ENCODE assay signal across 8 cellular contexts in genomic region chr16:67667434-67667816, GRCh38. TPM values are rescaled to one million over a fixed set of nuclear protein-coding genes. Genes with fewer than 3 reads are reported as not detected.
A peak's percentile ranks its signal among the peaks of the same experiment; 100 is the strongest.
DNase-seq lines count a peak whose midpoint lies in the region; ATAC-seq and TF ChIP-seq lines count a peak whose summit lies in the region.

No MANE protein-coding gene starts in this region.

- H4K20me1 ChIP-seq in neural progenitor cell (ENCODE audit: low read depth) = peaks cover 42% of the 10 kb centered on the region

- H3K9ac ChIP-seq in duodenal mucosa (ENCODE audit: low read depth in 1 of 2, low read length in 2 of 2) (no peak overlapping the region), neural progenitor cell (no peak overlapping the region)

- H3K4me1 ChIP-seq in duodenal mucosa (ENCODE audit: control insufficient read depth in 1 of 2, insufficient read depth in 2 of 2, low read length in 2 of 2) (peaks cover 11 to 24% of the 10 kb centered on the region in 2 donors), neural progenitor cell (peaks cover 13% of the 10 kb centered on the region)

- no peak overlapping the region for H3K27ac Mint-ChIP-seq in neural progenitor cell

- H3K4me2 ChIP-seq in neural progenitor cell = peak overlapping the region; percentile 91

- no peaks in the 10 kb centered on the region for H3K79me2 ChIP-seq in neural progenitor cell (ENCODE audit: low read depth)

- H3F3A ChIP-seq in neural progenitor cell (ENCODE audit: low read depth) = peaks cover 18% of the 10 kb centered on the region

- H3K27ac ChIP-seq in duodenal mucosa (ENCODE audit: low read depth, low read length) = no peak overlapping the region
- H3K27ac ChIP-seq in neural progenitor cell = no peak overlapping the region

- peak overlapping the region; percentile 84 for H3K4me3 Mint-ChIP-seq in neural progenitor cell

- TF ChIP-seq CTCF in BJ (IDR thresholded peaks at IDR 0.05; ENCODE audit: insufficient read depth, low read depth, low read length) (no peak), neural progenitor cell (IDR thresholded peaks at IDR 0.05) (no peak)

- POLR2A ChIA-PET in BJ (lab: Charles Lee) = interaction anchor here (1.3 kb wide), 1 partner anchor 146 kb away, joined by 6 read pairs; no protein-coding TSS in a partner anchor

- in situ Hi-C loops in ACHN (cut with HindIII; ENCODE audit: low pct_ligation_motif_present, low pct_unique_long_range_greater_than_20kb, low sequenced_read_pairs) = no loop called here

- peaks cover 27% of the 10 kb centered on the region for H3K4me1 Mint-ChIP-seq in neural progenitor cell

- no peak for DNase-seq in BJ (ENCODE audit: low read depth)
- DNase-seq in Jurkat, Clone E6-1 (ENCODE audit: low read depth, low spot score) = no peak
- no peak for DNase-seq in neural progenitor cell (ENCODE audit: low spot score)
- DNase-seq in NCI-H2196 treated with DMSO at 0.1 percent for 48 hours (lab: John Stamatoyannopoulos, UW; ENCODE audit: unreplicated experiment) = no peak
- DNase-seq in ACHN = no peak

- H3K9me3 ChIP-seq in duodenal mucosa (ENCODE audit: control insufficient read depth in 1 of 2, low read length in 2 of 2) (no peaks in the 10 kb centered on the region), neural progenitor cell (ENCODE audit: low read depth) (no peaks in the 10 kb centered on the region)

- H3K27me3 ChIP-seq in BJ (ENCODE audit: control insufficient read depth, insufficient read depth, low read length) (no peaks in the 10 kb centered on the region), duodenal mucosa (ENCODE audit: control insufficient read depth in 1 of 2, insufficient read depth in 2 of 2, low read length in 2 of 2) (no peaks in the 10 kb centered on the region), neural progenitor cell (peaks cover 5% of the 10 kb centered on the region)

- H3K36me3 Mint-ChIP-seq in neural progenitor cell = peaks cover 10% of the 10 kb centered on the region

- ATAC-seq in GM19324 (IDR thresholded peaks at IDR 0.05; ENCODE audit: low FRiP score, unreplicated experiment) = no peak
- no peak for ATAC-seq in GM18868 (IDR thresholded peaks at IDR 0.05; ENCODE audit: unreplicated experiment)

- H3K9me3 Mint-ChIP-seq in neural progenitor cell = no peaks in the 10 kb centered on the region

- CTCF ChIA-PET in BJ (lab: Yijun Ruan, JAX) = interaction anchor here (0.7 to 12.1 kb wide), 38 partner anchors 9 to 262 kb away, joined by 3 to 208 read pairs (median 5); partner anchors contain the start of genes ATP6V0D1, CARMIL2, CTCF and NRN1L

- no peak overlapping the region for H2AFZ ChIP-seq in neural progenitor cell (replicated peaks)

- H3K27me3 Mint-ChIP-seq in neural progenitor cell (ENCODE audit: insufficient read depth, low read depth) = peaks cover 7% of the 10 kb centered on the region

- H3K36me3 ChIP-seq in BJ (ENCODE audit: control insufficient read depth, insufficient read depth, low read length) = peaks cover 8% of the 10 kb centered on the region
- H3K36me3 ChIP-seq in duodenal mucosa (ENCODE audit: control insufficient read depth in 1 of 2, insufficient read depth in 2 of 2, low read length in 2 of 2) = no peaks in the 10 kb centered on the region
- no peaks in the 10 kb centered on the region for H3K36me3 ChIP-seq in neural progenitor cell

- H3K4me3 ChIP-seq in BJ (ENCODE audit: low read depth, low read length) = peak overlapping the region; percentile 66; the same call in 1 of the 2 replicates
- H3K4me3 ChIP-seq in Jurkat, Clone E6-1 (ENCODE audit: low read length) = peak overlapping the region; percentile 62
- peak overlapping the region; percentile 74 to 82 for H3K4me3 ChIP-seq in duodenal mucosa (ENCODE audit: low read depth in 1 of 2, low read length in 2 of 2)
- H3K4me3 ChIP-seq in neural progenitor cell = peak overlapping the region; percentile 90

RNA-seq across cellular contexts. Expression of gene C16orf86, which starts 0.8 kb away (rescaled TPM):
- 0.87 and 1.5 TPM in 2 replicates for polyA plus RNA-seq in BJ (2011; rRNA removed)
- 0.43 TPM in 1 of 2 replicates, not detected in the other for polyA minus RNA-seq in BJ (2011; rRNA and poly(A)+ RNA removed)
- polyA plus RNA-seq in Jurkat, Clone E6-1 (2012; ENCODE audit: insufficient read depth, insufficient read length) = 2.6 TPM
- 0.24 and 6.0 TPM in 2 replicates for total RNA-seq in neural progenitor cell (ENCODE audit: low replicate concordance)

RNA-seq across cellular contexts. Expression of gene ENKD1, which starts 0.9 kb away (rescaled TPM):
- polyA plus RNA-seq in BJ (2011; rRNA removed) = 7.6 and 10.9 TPM in 2 replicates
- 1.7 and 2.7 TPM in 2 replicates for polyA minus RNA-seq in BJ (2011; rRNA and poly(A)+ RNA removed)
- 21.7 TPM for polyA plus RNA-seq in Jurkat, Clone E6-1 (2012; ENCODE audit: insufficient read depth, insufficient read length)
- 6.9 and 18.7 TPM in 2 replicates for total RNA-seq in neural progenitor cell (ENCODE audit: low replicate concordance)

RNA-seq across cellular contexts. Expression of gene PARD6A, which starts 6.7 kb away (rescaled TPM):
- polyA plus RNA-seq in BJ (2011; rRNA removed) = 0.86 and 0.88 TPM in 2 replicates
- polyA minus RNA-seq in BJ (2011; rRNA and poly(A)+ RNA removed) = 0.21 TPM in 1 of 2 replicates, not detected in the other
- polyA plus RNA-seq in Jurkat, Clone E6-1 (2012; ENCODE audit: insufficient read depth, insufficient read length) = 17.1 TPM
- total RNA-seq in neural progenitor cell (ENCODE audit: low replicate concordance) = 2.7 and 8.7 TPM in 2 replicates

RNA-seq across cellular contexts. Expression of gene ACD, which starts 7.4 kb away (rescaled TPM):
- 14.1 and 29.5 TPM in 2 replicates for polyA plus RNA-seq in BJ (2011; rRNA removed)
- polyA minus RNA-seq in BJ (2011; rRNA and poly(A)+ RNA removed) = 14.4 and 17.2 TPM in 2 replicates
- 76.5 TPM for polyA plus RNA-seq in Jurkat, Clone E6-1 (2012; ENCODE audit: insufficient read depth, insufficient read length)
- 11.5 and 31.7 TPM in 2 replicates for total RNA-seq in neural progenitor cell (ENCODE audit: low replicate concordance)

RNA-seq across cellular contexts. Expression of gene CARMIL2, which starts 22.5 kb away (rescaled TPM):
- 0.18 and 0.23 TPM in 2 replicates for polyA plus RNA-seq in BJ (2011; rRNA removed)
- 0.19 and 0.93 TPM in 2 replicates for polyA minus RNA-seq in BJ (2011; rRNA and poly(A)+ RNA removed)
- 165 TPM for polyA plus RNA-seq in Jurkat, Clone E6-1 (2012; ENCODE audit: insufficient read depth, insufficient read length)
- 14.5 and 18.2 TPM in 2 replicates for total RNA-seq in neural progenitor cell (ENCODE audit: low replicate concordance)
